ENCODE assay signal across 21 cellular contexts in the genomic region with DNA sequence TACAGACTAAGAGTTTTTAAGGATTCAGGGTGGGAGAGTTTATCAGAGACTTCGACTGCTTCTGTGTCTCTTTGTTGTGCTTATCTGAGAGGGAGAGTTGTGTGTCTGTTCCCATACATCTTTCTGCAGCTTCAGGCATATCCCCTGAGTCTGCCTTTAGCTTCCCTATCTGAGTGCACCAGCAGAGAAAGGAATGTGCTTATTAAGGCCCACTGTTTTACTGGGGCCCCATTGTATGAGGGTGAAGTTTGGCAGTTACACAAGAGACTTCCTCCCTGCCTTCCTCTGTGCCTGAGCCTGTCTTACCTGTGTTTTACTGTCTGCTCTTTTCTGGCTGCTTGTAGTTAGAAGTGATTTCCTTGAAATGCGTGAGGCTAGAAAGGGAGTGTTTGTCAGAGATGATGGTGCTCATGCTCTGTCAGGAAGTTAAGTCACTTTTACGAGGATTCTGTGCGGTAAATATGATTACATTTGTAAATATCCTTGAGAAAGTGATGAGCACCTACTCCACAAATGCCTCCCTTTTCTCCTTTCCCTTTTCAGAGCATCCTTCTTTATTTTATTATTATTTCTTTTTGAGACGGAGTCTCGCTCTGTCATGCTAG.
"Had no signal": no experiment of that assay in that cellular context is flagged by ENCODE, and none has a peak within 500 bp of the region (broad histone marks: within the 10 kb centered on the region; RNA-seq: fewer than 3 reads in every experiment).

No MANE protein-coding gene starts in this region.

- H3K4me1 Mint-ChIP-seq: activated CD4-positive, alpha-beta T cell treated with anti-CD3 and anti-CD28 coated beads, Interleukin-2, amount 10 ng/mL, durations not matched to agents 24 days and 14 days; memory B cell; stimulated activated naive B cell treated with anti-CD40 and anti-IgM and Interleukin-4, amounts not matched to agents 10 μg/mL and 1 μg/mL and 100 μg/mL, for 72 hours had no signal

- H3K9me3 ChIP-seq: body of pancreas had no signal

- H3K27me3 ChIP-seq: body of pancreas had no signal

- H3K4me1 ChIP-seq: body of pancreas had no signal

- H3K36me3 Mint-ChIP-seq: memory B cell; stimulated activated naive B cell treated with anti-CD40 and anti-IgM and Interleukin-4, amounts not matched to agents 10 μg/mL and 1 μg/mL and 100 μg/mL, for 72 hours had no signal

- H3K27me3 Mint-ChIP-seq: activated CD4-positive, alpha-beta T cell treated with anti-CD3 and anti-CD28 coated beads, Interleukin-2, amount 10 ng/mL, durations not matched to agents 24 days and 14 days; dendritic cell treated with granulocyte-macrophage colony-stimulating factor and Interleukin-4, amounts not matched to agents 40 ng/mL and 50 ng/mL, for 4 days; memory B cell; stimulated activated naive B cell treated with anti-CD40 and anti-IgM and Interleukin-4, amounts not matched to agents 10 μg/mL and 1 μg/mL and 100 μg/mL, for 72 hours had no signal

- ATAC-seq: activated CD8-positive, alpha-beta T cell treated with anti-CD3 and anti-CD28 coated beads, Interleukin-2, amount 10 ng/mL, durations not matched to agents 7 days and 5 days; body of pancreas; esophagus mucosa; left ventricle myocardium superior; sciatic nerve; stimulated activated naive B cell treated with anti-CD40 and anti-IgM and Interleukin-4, amounts not matched to agents 10 μg/mL and 1 μg/mL and 100 μg/mL, for 72 hours had no signal

- H3K4me3 ChIP-seq: body of pancreas had no signal

- H3K27ac ChIP-seq: body of pancreas had no signal

- DNase-seq: activated CD4-positive, alpha-beta T cell treated with anti-CD3 and anti-CD28 coated beads, Interleukin-2, amount 10 ng/mL, durations not matched to agents 24 days and 14 days; activated CD8-positive, alpha-beta T cell treated with anti-CD3 and anti-CD28 coated beads, Interleukin-2, amount 10 ng/mL, durations not matched to agents 7 days and 5 days; activated gamma-delta T cell; activated naive CD4-positive, alpha-beta T cell treated with anti-CD3 and anti-CD28 coated beads, Interleukin-2, amount 50 U/mL, for 16 hours; anterior cingulate cortex; body of pancreas; effector CD4-positive, alpha-beta T cell; foreskin melanocyte; glutamatergic neuron; hippocampal formation; left ventricle myocardium superior; small intestine; stimulated activated CD8-positive, alpha-beta memory T cell treated with anti-CD3 and anti-CD28 coated beads, Interleukin-4, amount 100 ng/mL, for 48 hours; stimulated activated naive B cell treated with anti-CD40 and anti-IgM and Interleukin-4, amounts not matched to agents 10 μg/mL and 1 μg/mL and 100 μg/mL, for 72 hours; T-helper 1 cell; trophoblast cell had no signal

- H3K4me3 Mint-ChIP-seq: activated CD4-positive, alpha-beta T cell treated with anti-CD3 and anti-CD28 coated beads, Interleukin-2, amount 10 ng/mL, durations not matched to agents 24 days and 14 days; activated CD8-positive, alpha-beta T cell treated with anti-CD3 and anti-CD28 coated beads, Interleukin-2, amount 10 ng/mL, durations not matched to agents 7 days and 5 days; activated T-helper 1 cell treated with anti-CD3 and anti-CD28 coated beads, Interleukin-12 subunit alpha, Interleukin-12 subunit beta, Interleukin-2, Interleukin-4 antibody, amounts not matched to agents 30 ng/mL and 10 ng/mL and 1 ng/mL, durations not matched to agents 14 hours and 24 hours and 36 hours; dendritic cell treated with granulocyte-macrophage colony-stimulating factor and Interleukin-4, amounts not matched to agents 40 ng/mL and 50 ng/mL, for 4 days; memory B cell; stimulated activated naive B cell treated with anti-CD40 and anti-IgM and Interleukin-4, amounts not matched to agents 10 μg/mL and 1 μg/mL and 100 μg/mL, for 72 hours had no signal

- H3K27ac Mint-ChIP-seq: activated CD4-positive, alpha-beta T cell treated with anti-CD3 and anti-CD28 coated beads, Interleukin-2, amount 10 ng/mL, durations not matched to agents 24 days and 14 days; activated CD8-positive, alpha-beta T cell treated with anti-CD3 and anti-CD28 coated beads, Interleukin-2, amount 10 ng/mL, durations not matched to agents 7 days and 5 days; activated T-helper 1 cell treated with anti-CD3 and anti-CD28 coated beads, Interleukin-12 subunit alpha, Interleukin-12 subunit beta, Interleukin-2, Interleukin-4 antibody, amounts not matched to agents 30 ng/mL and 10 ng/mL and 1 ng/mL, durations not matched to agents 14 hours and 24 hours and 36 hours; dendritic cell treated with granulocyte-macrophage colony-stimulating factor and Interleukin-4, amounts not matched to agents 40 ng/mL and 50 ng/mL, for 4 days; memory B cell; stimulated activated naive B cell treated with anti-CD40 and anti-IgM and Interleukin-4, amounts not matched to agents 10 μg/mL and 1 μg/mL and 100 μg/mL, for 72 hours had no signal
